Comparison of ENCODE assay signal across 8 cellular contexts in the genomic region with DNA sequence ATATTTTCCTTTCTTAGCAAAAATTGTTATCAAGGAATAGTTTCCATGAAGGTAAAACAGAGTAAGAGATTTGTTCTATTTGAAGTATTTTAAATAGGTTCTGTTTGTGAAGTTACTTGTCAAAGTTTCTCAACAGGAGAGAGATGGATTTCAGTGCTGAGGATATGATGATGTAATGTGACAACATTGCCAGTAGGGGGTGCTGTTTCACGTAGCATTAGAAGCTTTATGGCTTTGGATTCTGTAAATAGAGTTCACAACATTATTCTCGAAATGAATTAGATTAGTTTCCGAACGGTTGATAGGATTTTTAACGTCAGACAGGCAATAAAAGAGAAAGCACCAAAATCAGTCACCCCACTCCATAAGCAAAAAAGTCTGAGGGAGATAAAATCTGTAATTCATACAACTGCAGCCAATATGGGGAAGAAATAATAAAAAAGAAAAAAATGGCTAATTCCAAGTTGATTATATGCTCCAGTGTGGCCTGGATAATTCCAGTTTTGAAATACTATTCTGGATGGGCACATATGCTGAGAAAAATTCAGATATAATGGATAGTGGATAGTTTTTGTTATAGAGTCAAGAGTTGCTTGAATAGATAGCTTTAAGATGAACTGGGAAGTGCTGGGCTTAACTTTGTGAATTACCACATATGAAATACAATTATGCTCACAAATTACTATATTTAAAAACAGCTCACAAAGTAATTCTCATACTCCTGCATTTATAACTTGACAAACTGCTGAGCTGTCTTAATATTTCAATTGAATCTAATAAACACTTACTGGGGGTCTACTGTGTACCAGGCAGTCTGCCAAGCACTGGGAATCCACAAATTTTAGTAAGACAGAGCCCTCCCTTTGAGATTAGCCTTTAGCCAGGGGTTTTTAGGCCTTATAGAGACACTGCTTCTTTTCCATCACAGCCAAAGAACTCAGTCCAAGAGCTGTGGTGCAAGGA.
DNase-seq lines count a peak whose midpoint lies in the region; ATAC-seq and TF ChIP-seq lines count a peak whose summit lies in the region.

No MANE protein-coding gene starts in this region.

- TF ChIP-seq CTCF in nephron (IDR thresholded peaks at IDR 0.05; ENCODE audit: unreplicated experiment in 3 of 3): peak; percentile 86 to 94 (median 92)

- H3K9me3 Mint-ChIP-seq in nephron: no peaks in the 10 kb centered on the region

- peak; percentile 71 for ATAC-seq in HG02678 (IDR thresholded peaks at IDR 0.05; ENCODE audit: unreplicated experiment)

- DNase-seq in AG08395 (ENCODE audit: low spot score) (peak; percentile 63), GM04503 (ENCODE audit: low read depth) (peak; percentile 23), NCI-H1417 treated with DMSO at 0.1 percent for 48 hours (lab: John Stamatoyannopoulos, UW) (peak; percentile 9), T-helper 1 cell (peak in 3 of 5 donors; percentile 5 to 52 (median 24)), epidermal melanocyte (ENCODE audit: insufficient read length, low spot score) (peak; percentile 52), GOT3 (lab: John Stamatoyannopoulos, UW) (no peak)

- no peak overlapping the region for H3K27ac Mint-ChIP-seq in nephron

- peaks cover 23% of the 10 kb centered on the region for H3K27me3 Mint-ChIP-seq in nephron (ENCODE audit: low read depth)

- H3K36me3 Mint-ChIP-seq in nephron (ENCODE audit: low read depth): no peaks in the 10 kb centered on the region

- H3K4me1 Mint-ChIP-seq in nephron: peaks cover 5% of the 10 kb centered on the region

- H3K4me3 Mint-ChIP-seq in nephron: no peak overlapping the region
